In genomic region chr17:6561446-6561845, GRCh38 we compare ENCODE assay signal across 31 cellular contexts.
"Had no signal": no experiment of that assay in that cellular context is flagged by ENCODE, and none has a peak within 500 bp of the region (broad histone marks: within the 10 kb centered on the region; RNA-seq: fewer than 3 reads in every experiment).

No MANE protein-coding gene starts in this region.

- ATAC-seq: activated naive CD4-positive, alpha-beta T cell treated with anti-CD3 and anti-CD28 coated beads, Interleukin-2, amount 50 U/mL, for 72 hours; activated naive CD8-positive, alpha-beta T cell treated with anti-CD3 and anti-CD28 coated beads, Interleukin-2, amount 50 U/mL, for 24 hours; activated T-cell treated with anti-CD3 and anti-CD28 coated beads, Interleukin-2, amount 50 U/mL, for 4 hours; activated T-cell treated with anti-CD3 and anti-CD28 coated beads, Interleukin-2, amount 50 U/mL, for 72 hours; activated T-helper 17 cell treated with anti-CD3 and anti-CD28 coated beads, Interleukin-2, amount 50 U/mL, for 72 hours; body of pancreas had no signal

- FAIRE-seq: astrocyte, bronchial epithelial cell had no signal

- H3K27me3 ChIP-seq: adrenal gland, ascending aorta, body of pancreas, brain microvascular endothelial cell, breast epithelium had no signal

- H3K27ac ChIP-seq: adrenal gland, ascending aorta, body of pancreas, brain microvascular endothelial cell, breast epithelium, cardiac muscle cell had no signal

- H3K4me1 ChIP-seq: ascending aorta, breast epithelium had no signal

- H3K4me3 ChIP-seq: adrenal gland, ascending aorta, body of pancreas, breast epithelium, cardiac muscle cell had no signal

- H3K36me3 ChIP-seq: adrenal gland, ascending aorta, brain microvascular endothelial cell, breast epithelium, cardiac muscle cell had no signal

- DNase-seq: activated effector memory CD4-positive, alpha-beta T cell treated with anti-CD3 and anti-CD28 coated beads, Interleukin-2, amount 50 U/mL, for 16 hours; activated effector memory CD4-positive, alpha-beta T cell treated with Interleukin-2 at 50 U/mL for 16 hours; activated gamma-delta T cell; activated gamma-delta T cell treated with Interleukin-2 at 50 U/mL for 16 hours; activated naive CD4-positive, alpha-beta T cell; activated naive CD4-positive, alpha-beta T cell treated with anti-CD3 and anti-CD28 coated beads for 36 hours; activated naive CD4-positive, alpha-beta T cell treated with anti-CD3 and anti-CD28 coated beads, Interleukin-2, amount 10 ng/mL, durations not matched to agents 7 days and 5 days; activated naive CD4-positive, alpha-beta T cell treated with anti-CD3 and anti-CD28 coated beads, Interleukin-2, amount 50 U/mL, for 16 hours; activated naive CD4-positive, alpha-beta T cell treated with Interleukin-2 at 50 U/mL for 16 hours; activated naive CD8-positive, alpha-beta T cell treated with anti-CD3 and anti-CD28 coated beads for 36 hours; activated naive CD8-positive, alpha-beta T cell treated with anti-CD3 and anti-CD28 coated beads, Interleukin-2, amount 50 U/mL, for 24 hours; activated T-cell treated with anti-CD3 and anti-CD28 coated beads, Interleukin-2, amount 50 U/mL, for 1 hour; activated T-cell treated with anti-CD3 and anti-CD28 coated beads, Interleukin-2, amount 50 U/mL, for 4 hours; activated T-cell treated with anti-CD3 and anti-CD28 coated beads, Interleukin-2, amount 50 U/mL, for 48 hours; activated T-cell treated with anti-CD3 and anti-CD28 coated beads, Interleukin-2, amount 50 U/mL, for 72 hours; amniotic stem cell; amygdala; anterior cingulate cortex; body of pancreas; brain microvascular endothelial cell; caudate nucleus; central memory CD4-positive, alpha-beta T cell; cerebellar nuclear complex had no signal

- H3K9me3 ChIP-seq: adrenal gland, ascending aorta, body of pancreas, breast epithelium had no signal
